ENCODE assay signal across 8 cellular contexts in genomic region chr3:141192345-141192744, GRCh38. TPM values are rescaled to one million over a fixed set of nuclear protein-coding genes. Genes with fewer than 3 reads are reported as not detected.
A peak's percentile ranks its signal among the peaks of the same experiment; 100 is the strongest.
DNase-seq lines count a peak whose midpoint lies in the region; ATAC-seq and TF ChIP-seq lines count a peak whose summit lies in the region.

No MANE protein-coding gene starts in this region.

- peaks cover 0 to 20% (median 5%) of the 10 kb centered on the region in 11 donors for H3K9me3 Mint-ChIP-seq in naive thymus-derived CD4-positive, alpha-beta T cell
- no peaks in the 10 kb centered on the region for H3K9me3 Mint-ChIP-seq in stimulated activated memory B cell treated with anti-CD40 and anti-IgM and Interleukin-4, amounts not matched to agents 10 μg/mL and 1 μg/mL and 100 μg/mL, for 72 hours

- in situ Hi-C loops in GM23248 (cut with MboI): loop anchor here (10.0 kb wide), 1 partner anchor 178 kb away; no protein-coding TSS in a partner anchor

- H3K9me3 ChIP-seq in GM23248 (ENCODE audit: low read depth) (no peaks in the 10 kb centered on the region), KOPT-K1 (ENCODE audit: insufficient read depth, low read length, poor library complexity, severe bottlenecking) (peaks cover 5% of the 10 kb centered on the region)
- H3K9me3 ChIP-seq in naive thymus-derived CD4-positive, alpha-beta T cell (ENCODE audit: control insufficient read depth in 2 of 3, low read length in 3 of 3): no peaks in the 10 kb centered on the region

- no peak overlapping the region for H3K27ac ChIP-seq in GM23248
- H3K27ac ChIP-seq in KOPT-K1 (ENCODE audit: low read depth, low read length, poor library complexity, severe bottlenecking): peak overlapping the region; percentile 12
- no peak overlapping the region for H3K27ac ChIP-seq in naive thymus-derived CD4-positive, alpha-beta T cell (ENCODE audit: low read depth, low read length)

- no peaks in the 10 kb centered on the region for H4K20me1 ChIP-seq in GM23248 (ENCODE audit: insufficient read depth)

- CTCF ChIA-PET in naive thymus-derived CD4-positive, alpha-beta T cell (lab: Charles Lee): interaction anchor here (0.7 to 5.2 kb wide), 9 partner anchors 9 to 194 kb away, joined by 3 to 24 read pairs (median 4); no protein-coding TSS in a partner anchor

- no peaks in the 10 kb centered on the region for H3K9me2 ChIP-seq in GM23248 (ENCODE audit: insufficient read depth)

- POLR2A ChIA-PET in naive thymus-derived CD4-positive, alpha-beta T cell (lab: Charles Lee): interaction anchor here (1.0 kb wide), 1 partner anchor 193 kb away, joined by 4 read pairs; no protein-coding TSS in a partner anchor

- H3K79me2 ChIP-seq in GM23248 (ENCODE audit: insufficient read depth): no peaks in the 10 kb centered on the region

- peak overlapping the region in 3 of 10 donors; percentile 5 to 14 (median 5) for H3K4me3 Mint-ChIP-seq in naive thymus-derived CD4-positive, alpha-beta T cell
- H3K4me3 Mint-ChIP-seq in stimulated activated memory B cell treated with anti-CD40 and anti-IgM and Interleukin-4, amounts not matched to agents 10 μg/mL and 1 μg/mL and 100 μg/mL, for 72 hours: no peak overlapping the region

- H3F3A ChIP-seq in GM23248 (ENCODE audit: insufficient read depth): no peaks in the 10 kb centered on the region

- H3K36me3 ChIP-seq in GM23248 (ENCODE audit: low read depth) (no peaks in the 10 kb centered on the region), KOPT-K1 (ENCODE audit: insufficient read depth, low read length) (no peaks in the 10 kb centered on the region)
- H3K36me3 ChIP-seq in naive thymus-derived CD4-positive, alpha-beta T cell (ENCODE audit: control insufficient read depth in 2 of 3, insufficient read depth in 3 of 3, low read length in 3 of 3): no peaks in the 10 kb centered on the region

- no peak overlapping the region for H3K4me2 ChIP-seq in GM23248 (ENCODE audit: unreplicated experiment)

- peaks cover 0 to 15% (median 13%) of the 10 kb centered on the region in 7 donors for H3K4me1 Mint-ChIP-seq in naive thymus-derived CD4-positive, alpha-beta T cell
- peaks cover 9% of the 10 kb centered on the region for H3K4me1 Mint-ChIP-seq in stimulated activated memory B cell treated with anti-CD40 and anti-IgM and Interleukin-4, amounts not matched to agents 10 μg/mL and 1 μg/mL and 100 μg/mL, for 72 hours

- peaks cover 0 to 9% (median 0%) of the 10 kb centered on the region in 5 donors for H3K36me3 Mint-ChIP-seq in naive thymus-derived CD4-positive, alpha-beta T cell
- H3K36me3 Mint-ChIP-seq in stimulated activated memory B cell treated with anti-CD40 and anti-IgM and Interleukin-4, amounts not matched to agents 10 μg/mL and 1 μg/mL and 100 μg/mL, for 72 hours: no peaks in the 10 kb centered on the region

- peaks cover 0 to 23% (median 6%) of the 10 kb centered on the region in 5 donors for H3K27me3 Mint-ChIP-seq in naive thymus-derived CD4-positive, alpha-beta T cell
- peaks cover 35% of the 10 kb centered on the region for H3K27me3 Mint-ChIP-seq in stimulated activated memory B cell treated with anti-CD40 and anti-IgM and Interleukin-4, amounts not matched to agents 10 μg/mL and 1 μg/mL and 100 μg/mL, for 72 hours

- H3K4me3 ChIP-seq in GM23248: no peak overlapping the region
- H3K4me3 ChIP-seq in epithelial cell of proximal tubule (ENCODE audit: low read depth, low read length): no peak overlapping the region
- no peak overlapping the region for H3K4me3 ChIP-seq in naive thymus-derived CD4-positive, alpha-beta T cell (ENCODE audit: low read length)

- 2 to 4% methylated on average over 11 of the region's 11 CpGs for whole genome bisulfite sequencing in GM23248 (ENCODE audit: low coverage in 1 of 2, low lambda C conversion rate in 2 of 2, missing lambda C conversion rate in 2 of 2), 2 experiments

- ATAC-seq in naive thymus-derived CD4-positive, alpha-beta T cell: peak; percentile 100
- peak; percentile 98 for ATAC-seq in stimulated activated memory B cell treated with anti-CD40 and anti-IgM and Interleukin-4, amounts not matched to agents 10 μg/mL and 1 μg/mL and 100 μg/mL, for 72 hours

- 0 out of 2 replicates have a peak overlapping the region, but pooled peaks have one; percentile 42 for H2AFZ ChIP-seq in GM23248

- peaks cover 28% of the 10 kb centered on the region for H3K27me3 ChIP-seq in GM23248 (replicated peaks; ENCODE audit: insufficient read depth)
- H3K27me3 ChIP-seq in naive thymus-derived CD4-positive, alpha-beta T cell (ENCODE audit: control insufficient read depth in 2 of 2, insufficient read depth in 2 of 2, low read length in 2 of 2): peaks cover 0 to 5% of the 10 kb centered on the region in 2 donors

- no peaks in the 10 kb centered on the region for H3K4me1 ChIP-seq in GM23248 (ENCODE audit: insufficient read depth)
- H3K4me1 ChIP-seq in naive thymus-derived CD4-positive, alpha-beta T cell (ENCODE audit: control insufficient read depth in 2 of 2, insufficient read depth in 2 of 2, low read length in 2 of 2): no peaks in the 10 kb centered on the region

- intact Hi-C loops in naive thymus-derived CD4-positive, alpha-beta T cell (cut with micrococcal nuclease): loop anchor here (1.0 to 5.0 kb wide), 13 partner anchors 39 to 1765 kb away; partner anchors contain the start of genes CLSTN2 (in 1 of the 2), PXYLP1 (in 1 of the 2) and SLC25A36 (in 1 of the 2)

- peak overlapping the region in 6 of 9 donors; percentile 4 to 75 (median 16) for H3K27ac Mint-ChIP-seq in naive thymus-derived CD4-positive, alpha-beta T cell
- no peak overlapping the region for H3K27ac Mint-ChIP-seq in stimulated activated memory B cell treated with anti-CD40 and anti-IgM and Interleukin-4, amounts not matched to agents 10 μg/mL and 1 μg/mL and 100 μg/mL, for 72 hours

- peak; percentile 98 for TF ChIP-seq CTCF in epithelial cell of proximal tubule (conservative IDR thresholded peaks at IDR 0.05; ENCODE audit: low read depth, low read length)

- DNase-seq in Daoy (ENCODE audit: low read depth) (peak; percentile 94), GM23248 (peak; percentile 93), OCI-M1 (lab: John Stamatoyannopoulos, UW) (peak; percentile 97), activated T-cell treated with anti-CD3 and anti-CD28 coated beads for 1 hour (ENCODE audit: low read depth) (peak; percentile 99), epithelial cell of proximal tubule (ENCODE audit: low read depth) (peak; percentile 44)
- peak; percentile 88 to 99 (median 95) for DNase-seq in naive thymus-derived CD4-positive, alpha-beta T cell

- no peak overlapping the region for H3K9ac ChIP-seq in GM23248

RNA-seq across cellular contexts. Expression of gene PXYLP1, which starts 39.3 kb away (rescaled TPM):
- total RNA-seq in Daoy (2014; rRNA removed; shearing (Covaris generic)): 8.6 TPM in 2 replicates
- 12.5 and 15.8 TPM in 2 replicates for total RNA-seq in GM23248 (2014; rRNA removed; shearing (Covaris generic))
- polyA plus RNA-seq in GM23248 (2016; fragmentation: Nextera tagmentation; extraction: Ambion mirVana): 18.7 and 19.7 TPM in 2 replicates
- total RNA-seq in epithelial cell of proximal tubule: 11.4 and 12.4 TPM in 2 replicates
- total RNA-seq in naive thymus-derived CD4-positive, alpha-beta T cell: 10 to 100 TPM; 18.6 to 40.9 (median 23.2) TPM
- 10 to 100 TPM; 15.8 to 32.0 TPM for polyA plus RNA-seq in naive thymus-derived CD4-positive, alpha-beta T cell

Comparison
In these comparisons a context has a peak if more than half of its experiments do, and no peak if none do; other contexts are left out.
1. DNase-seq: peak in every context shown above with its lines; median percentile 99 in activated T-cell treated with anti-CD3 and anti-CD28 coated beads for 1 hour; 97 in OCI-M1; 95 in naive thymus-derived CD4-positive, alpha-beta T cell; 94 in Daoy; 93 in GM23248; 44 in epithelial cell of proximal tubule.